8 cellular contexts compared by ENCODE assay signal in the genomic region with DNA sequence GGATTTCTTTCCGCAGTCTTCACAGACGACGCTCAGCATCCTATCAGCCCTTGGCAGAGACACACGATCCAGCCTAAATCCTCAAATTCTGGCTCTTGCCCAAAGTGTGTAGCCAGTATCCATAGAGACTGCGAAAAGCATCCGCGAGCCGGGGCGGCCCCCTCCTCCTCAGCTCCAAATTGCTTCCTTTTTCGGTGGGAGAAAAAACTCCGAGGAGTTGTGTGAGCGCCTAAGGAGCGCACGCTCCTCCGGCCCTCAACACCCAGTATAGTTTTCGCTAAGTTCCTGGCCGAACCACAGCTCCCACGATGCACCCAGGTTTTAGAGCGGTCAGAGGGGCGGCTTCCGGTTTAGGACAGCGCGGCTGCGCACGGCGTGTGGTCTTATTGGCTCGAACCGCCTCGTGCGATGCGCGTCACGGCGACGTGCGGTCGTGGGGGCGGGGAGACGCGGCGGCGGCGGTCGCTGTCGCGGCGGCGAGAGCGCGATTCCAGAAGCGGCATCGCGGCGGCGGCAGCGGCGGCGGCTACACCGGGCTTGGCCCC. TPM values are rescaled to one million over a fixed set of nuclear protein-coding genes. Genes with fewer than 3 reads are reported as not detected.
DNase-seq lines count a peak whose midpoint lies in the region; ATAC-seq and TF ChIP-seq lines count a peak whose summit lies in the region.

ADIPOR2 (plus strand) TSS at position 493 of the 545 bp plus-strand sequence. CDS start 63,274 bp downstream, outside the sequence.

- no peak for TF ChIP-seq CTCF in coronary artery (IDR thresholded peaks at IDR 0.05)

- H3K36me3 ChIP-seq in BLaER1 treated with 17β-estradiol and CSF1 and Interleukin-3, amounts not matched to agents 10 nM and 100 nM = peaks cover 0 to 24% (median 16%) of the 10 kb centered on the region in 11 experiments; a peak in 14 of 22 replicates

- H3K27ac Mint-ChIP-seq in activated CD4-positive, alpha-beta T cell treated with anti-CD3 and anti-CD28 coated beads, Interleukin-2, amount 10 ng/mL, durations not matched to agents 24 days and 14 days = peak within 1 kb of the TSS; percentile 99

- peak within 1 kb of the TSS; percentile 88 for H3K4me3 Mint-ChIP-seq in activated CD4-positive, alpha-beta T cell treated with anti-CD3 and anti-CD28 coated beads, Interleukin-2, amount 10 ng/mL, durations not matched to agents 24 days and 14 days

- peak within 1 kb of the TSS; percentile 81 to 99 (median 94) for H3K4me3 ChIP-seq in BLaER1 treated with 17β-estradiol and CSF1 and Interleukin-3, amounts not matched to agents 10 nM and 100 nM
- H3K4me3 ChIP-seq in coronary artery = peak within 1 kb of the TSS; percentile 98

- peak; percentile 92 for DNase-seq in NCI-H526 treated with DMSO at 0.1 percent for 48 hours (lab: John Stamatoyannopoulos, UW)
- DNase-seq in activated CD4-positive, alpha-beta T cell treated with anti-CD3 and anti-CD28 coated beads, Interleukin-2, amount 10 ng/mL, durations not matched to agents 24 days and 14 days = peak; percentile 98
- DNase-seq in coronary artery (ENCODE audit: low spot score) = peak; percentile 97
- peak; percentile 96 for DNase-seq in left colon
- peak; percentile 91 for DNase-seq in stimulated activated CD4-positive, alpha-beta T cell treated with anti-CD3 and anti-CD28 coated beads, Interleukin-1b, Interleukin-23, amount 100 ng/mL, for 4 hours (ENCODE audit: low read depth in 2 of 2)

- H3K36me3 Mint-ChIP-seq in activated CD4-positive, alpha-beta T cell treated with anti-CD3 and anti-CD28 coated beads, Interleukin-2, amount 10 ng/mL, durations not matched to agents 24 days and 14 days (ENCODE audit: low read depth) = peaks cover 11% of the 10 kb centered on the region

- H3K9ac ChIP-seq in BLaER1 treated with 17β-estradiol and CSF1 and Interleukin-3, amounts not matched to agents 10 nM and 100 nM = peak within 1 kb of the TSS; percentile 95 to 99 (median 97)

- H4K20me1 ChIP-seq in BLaER1 treated with 17β-estradiol and CSF1 and Interleukin-3, amounts not matched to agents 10 nM and 100 nM = peaks cover 36 to 46% (median 45%) of the 10 kb centered on the region in 11 experiments; a peak in 21 of 22 replicates

- H3K27me3 ChIP-seq in BLaER1 treated with 17β-estradiol and CSF1 and Interleukin-3, amounts not matched to agents 10 nM and 100 nM = no peaks in the 10 kb centered on the region

- no peaks in the 10 kb centered on the region for H3K9me3 ChIP-seq in BLaER1 treated with 17β-estradiol and CSF1 and Interleukin-3, amounts not matched to agents 10 nM and 100 nM (replicated peaks in 1 of 11)

- peak; percentile 97 for ATAC-seq in GM19328 (IDR thresholded peaks at IDR 0.05; ENCODE audit: unreplicated experiment)
- peak; percentile 84 for ATAC-seq in HG03469 (IDR thresholded peaks at IDR 0.05; ENCODE audit: unreplicated experiment)
- peak; percentile 98 for ATAC-seq in left colon

- intact Hi-C loops in activated CD4-positive, alpha-beta T cell treated with anti-CD3 and anti-CD28 coated beads, Interleukin-2, amount 10 ng/mL, durations not matched to agents 24 days and 14 days (cut with micrococcal nuclease) = loop anchor here (1.0 to 5.0 kb wide), 8 partner anchors 28 to 1303 kb away; partner anchors contain the start of genes DCP1B, FBXL14, ITFG2 and KDM5A
- intact Hi-C loops in left colon (cut with DNase I, micrococcal nuclease) = no loop called here

- H3K4me1 Mint-ChIP-seq in activated CD4-positive, alpha-beta T cell treated with anti-CD3 and anti-CD28 coated beads, Interleukin-2, amount 10 ng/mL, durations not matched to agents 24 days and 14 days = peaks cover 28% of the 10 kb centered on the region

- peaks cover 35 to 58% (median 46%) of the 10 kb centered on the region in 10 experiments for H3K4me1 ChIP-seq in BLaER1 treated with 17β-estradiol and CSF1 and Interleukin-3, amounts not matched to agents 10 nM and 100 nM

- H3K27me3 Mint-ChIP-seq in activated CD4-positive, alpha-beta T cell treated with anti-CD3 and anti-CD28 coated beads, Interleukin-2, amount 10 ng/mL, durations not matched to agents 24 days and 14 days = peaks cover 8% of the 10 kb centered on the region

- H3K27ac ChIP-seq in BLaER1 treated with 17β-estradiol and CSF1 and Interleukin-3, amounts not matched to agents 10 nM and 100 nM = peak within 1 kb of the TSS; percentile 91 to 99 (median 96)
- peak within 1 kb of the TSS; percentile 87 to 97 for H3K27ac ChIP-seq in coronary artery

- no peaks in the 10 kb centered on the region for H3K9me3 Mint-ChIP-seq in activated CD4-positive, alpha-beta T cell treated with anti-CD3 and anti-CD28 coated beads, Interleukin-2, amount 10 ng/mL, durations not matched to agents 24 days and 14 days

- H3K4me2 ChIP-seq in BLaER1 treated with 17β-estradiol and CSF1 and Interleukin-3, amounts not matched to agents 10 nM and 100 nM = peak within 1 kb of the TSS; percentile 81 to 94 (median 88)

RNA-seq across cellular contexts. Expression of gene ADIPOR2, which starts in this region (rescaled TPM):
- total RNA-seq in activated CD4-positive, alpha-beta T cell treated with anti-CD3 and anti-CD28 coated beads, Interleukin-2, amount 10 ng/mL, durations not matched to agents 24 days and 14 days = 68.7 and 71.2 TPM in 2 replicates
- total RNA-seq in left colon = 100 to 1,000 TPM; 100 to 111 TPM

Comparison
In these comparisons a context has a peak if more than half of its experiments do, and no peak if none do; other contexts are left out.
1. Peak in every context shown above with its lines: DNase-seq, ATAC-seq, H3K4me3 ChIP-seq and H3K27ac ChIP-seq.